ENCODE assay signal across 18 cellular contexts in genomic region chr2:120943403-120944034, GRCh38.
"Had no signal": no experiment of that assay in that cellular context is flagged by ENCODE, and none has a peak within 500 bp of the region (broad histone marks: within the 10 kb centered on the region; RNA-seq: fewer than 3 reads in every experiment).

No MANE protein-coding gene starts in this region.

- H3K4me1 ChIP-seq: colonic mucosa had no signal

- H3K9me3 ChIP-seq: colonic mucosa, esophagus squamous epithelium, right atrium auricular region, transverse colon had no signal

- ATAC-seq: activated naive CD4-positive, alpha-beta T cell treated with anti-CD3 and anti-CD28 coated beads, Interleukin-2, amount 50 U/mL, for 72 hours; activated T-cell treated with anti-CD3 and anti-CD28 coated beads, Interleukin-2, amount 50 U/mL, for 72 hours; stimulated activated naive CD8-positive, alpha-beta T cell treated with anti-CD3 and anti-CD28 coated beads, Interleukin-15, Interleukin-2, amounts not matched to agents 100 U/mL and 50 U/mL, for 24 hours had no signal

- H3K27ac Mint-ChIP-seq: activated CD4-positive, alpha-beta memory T cell treated with anti-CD3 and anti-CD28 coated beads, Interleukin-2, amount 10 ng/mL, durations not matched to agents 7 days and 5 days; activated T-cell treated with anti-CD3 and anti-CD28 coated beads, Interleukin-2, amount 50 U/mL, for 72 hours; progenitor cell of endocrine pancreas had no signal

- H3K4me1 Mint-ChIP-seq: activated CD4-positive, alpha-beta memory T cell treated with anti-CD3 and anti-CD28 coated beads, Interleukin-2, amount 10 ng/mL, durations not matched to agents 7 days and 5 days had no signal

- H3K36me3 Mint-ChIP-seq: activated naive CD4-positive, alpha-beta T cell treated with anti-CD3 and anti-CD28 coated beads, Interleukin-2, amount 50 U/mL, for 72 hours had no signal

- H3K9me3 Mint-ChIP-seq: activated CD4-positive, alpha-beta memory T cell treated with anti-CD3 and anti-CD28 coated beads, Interleukin-2, amount 10 ng/mL, durations not matched to agents 7 days and 5 days; nephron had no signal

- DNase-seq: activated CD4-positive, alpha-beta memory T cell treated with anti-CD3 and anti-CD28 coated beads, Interleukin-2, amount 10 ng/mL, durations not matched to agents 7 days and 5 days; activated CD8-positive, alpha-beta memory T cell treated with anti-CD3 and anti-CD28 coated beads, Interleukin-2, amount 50 U/mL, for 4 hours; activated gamma-delta T cell; activated T-cell treated with anti-CD3 and anti-CD28 coated beads, Interleukin-2, amount 50 U/mL, for 72 hours; caudate nucleus; colonic mucosa; esophagus squamous epithelium; hippocampal formation; occipital lobe; small intestine; stimulated activated CD4-positive, alpha-beta T cell treated with anti-CD3 and anti-CD28 coated beads, Interleukin-4, amount 100 ng/mL, for 4 hours; stimulated activated CD8-positive, alpha-beta memory T cell treated with anti-CD3 and anti-CD28 coated beads, Interleukin-4, amount 100 ng/mL, for 48 hours; stimulated activated naive CD8-positive, alpha-beta T cell treated with anti-CD3 and anti-CD28 coated beads, Interleukin-15, Interleukin-2, amounts not matched to agents 100 U/mL and 50 U/mL, for 24 hours; transverse colon had no signal

- H3K27me3 ChIP-seq: colonic mucosa, esophagus squamous epithelium, right atrium auricular region had no signal

- H3K27ac ChIP-seq: colonic mucosa, right atrium auricular region, transverse colon had no signal

- H3K4me3 Mint-ChIP-seq: activated CD4-positive, alpha-beta memory T cell treated with anti-CD3 and anti-CD28 coated beads, Interleukin-2, amount 10 ng/mL, durations not matched to agents 7 days and 5 days; activated T-cell treated with anti-CD3 and anti-CD28 coated beads, Interleukin-2, amount 50 U/mL, for 72 hours; nephron had no signal

- H3K27me3 Mint-ChIP-seq: activated CD4-positive, alpha-beta memory T cell treated with anti-CD3 and anti-CD28 coated beads, Interleukin-2, amount 10 ng/mL, durations not matched to agents 7 days and 5 days had no signal

- H3K36me3 ChIP-seq: colonic mucosa, esophagus squamous epithelium, right atrium auricular region, transverse colon had no signal

- H3K4me3 ChIP-seq: colonic mucosa, esophagus squamous epithelium, right atrium auricular region, transverse colon had no signal
